Comparison of ENCODE assay signal across 9 cellular contexts in genomic region chr19:32570081-32570785, GRCh38. TPM values are rescaled to one million over a fixed set of nuclear protein-coding genes. Genes with fewer than 3 reads are reported as not detected.
DNase-seq lines count a peak whose midpoint lies in the region; ATAC-seq, FAIRE-seq and TF ChIP-seq lines count a peak whose summit lies in the region.
"Had no signal": no experiment of that assay in that cellular context is flagged by ENCODE, and none has a peak within 500 bp of the region (broad histone marks: within the 10 kb centered on the region; RNA-seq: fewer than 3 reads in every experiment).

No MANE protein-coding gene starts in this region.

- peak; percentile 78 for ATAC-seq in CD4-positive, alpha-beta T cell (ENCODE audit: poor library complexity)
- ATAC-seq in naive B cell (ENCODE audit: low read depth in 2 of 2), result peak; percentile 60 to 70
- ATAC-seq in HG02981 (IDR thresholded peaks at IDR 0.05; ENCODE audit: unreplicated experiment), result no peak

- no peak overlapping the region for H3K27ac Mint-ChIP-seq in CD4-positive, alpha-beta T cell
- H3K27ac Mint-ChIP-seq in activated CD4-positive, alpha-beta memory T cell treated with anti-CD3 and anti-CD28 coated beads for 36 hours, result no peak overlapping the region
- H3K27ac Mint-ChIP-seq in naive B cell, result peak overlapping the region in 1 of 6 donors; percentile 47
- H3K27ac Mint-ChIP-seq: IgD-negative memory B cell had no signal

- peak overlapping the region; percentile 57 for H3K4me3 Mint-ChIP-seq in CD4-positive, alpha-beta T cell
- H3K4me3 Mint-ChIP-seq in activated CD4-positive, alpha-beta memory T cell treated with anti-CD3 and anti-CD28 coated beads for 36 hours, result no peak overlapping the region
- H3K4me3 Mint-ChIP-seq in naive B cell, result peak overlapping the region in 1 of 8 donors; percentile 47

- 31% methylated on average over 15 of the region's 15 CpGs for whole genome bisulfite sequencing in esophagus muscularis mucosa

- no peaks in the 10 kb centered on the region for H3K9me3 Mint-ChIP-seq in CD4-positive, alpha-beta T cell
- H3K9me3 Mint-ChIP-seq in activated CD4-positive, alpha-beta memory T cell treated with anti-CD3 and anti-CD28 coated beads for 36 hours, result no peaks in the 10 kb centered on the region
- no peaks in the 10 kb centered on the region for H3K9me3 Mint-ChIP-seq in naive B cell
- H3K9me3 Mint-ChIP-seq: IgD-negative memory B cell had no signal

- peak; percentile 66 for TF ChIP-seq CTCF in CD4-positive, alpha-beta T cell (IDR thresholded peaks at IDR 0.05)
- peak; percentile 37 to 56 (median 50) for TF ChIP-seq CTCF in esophagus muscularis mucosa (IDR thresholded peaks at IDR 0.05)

- H3K4me1 ChIP-seq in esophagus muscularis mucosa, result no peaks in the 10 kb centered on the region

- intact Hi-C loops in CD4-positive, alpha-beta T cell (cut with DNase I, micrococcal nuclease), result loop anchor here (1.0 to 5.0 kb wide), 5 partner anchors 106 to 1903 kb away; no protein-coding TSS in a partner anchor
- intact Hi-C loops in activated CD4-positive, alpha-beta memory T cell treated with anti-CD3 and anti-CD28 coated beads for 36 hours (cut with micrococcal nuclease), result loop anchor here (1.0 kb wide), 1 partner anchor 230 kb away; no protein-coding TSS in a partner anchor
- intact Hi-C loops in esophagus muscularis mucosa (cut with DNase I), result loop anchor here (5.0 to 10.0 kb wide), 2 partner anchors 165 to 283 kb away; partner anchors contain the start of gene DPY19L3

- TF ChIP-seq POLR2A in esophagus muscularis mucosa (IDR thresholded peaks at IDR 0.05; ENCODE audit: low read depth), result no peak

- peak; percentile 14 to 51 (median 41) for DNase-seq in CD4-positive, alpha-beta T cell
- DNase-seq in H7 (peak; percentile 71), NCI-H526 (lab: John Stamatoyannopoulos, UW) (peak; percentile 70 to 92), esophagus muscularis mucosa (ENCODE audit: extremely low spot score) (no peak), naive B cell (peak; percentile 18), urothelium cell line (ENCODE audit: low spot score) (peak; percentile 52)
- peak; percentile 63 for DNase-seq in activated CD4-positive, alpha-beta memory T cell treated with anti-CD3 and anti-CD28 coated beads for 36 hours

- FAIRE-seq in urothelium cell line (lab: Jason Lieb, UNC), result no peak

- CTCF ChIA-PET in CD4-positive, alpha-beta T cell (lab: Charles Lee), result interaction anchor here (1.2 kb wide), 1 partner anchor 106 kb away, joined by 3 read pairs; no protein-coding TSS in a partner anchor
- CTCF ChIA-PET in activated CD4-positive, alpha-beta memory T cell treated with anti-CD3 and anti-CD28 coated beads for 36 hours (lab: Charles Lee), result interaction anchor here (0.7 to 1.8 kb wide), 5 partner anchors 25 to 231 kb away, joined by 3 to 8 read pairs (median 4); no protein-coding TSS in a partner anchor

- no peak overlapping the region for H3K27ac ChIP-seq in CD4-positive, alpha-beta T cell (ENCODE audit: low read depth, low read length)
- H3K27ac ChIP-seq in esophagus muscularis mucosa (replicated peaks in 1 of 4), result no peak overlapping the region

- H3K36me3 Mint-ChIP-seq in CD4-positive, alpha-beta T cell (ENCODE audit: low read depth), result no peaks in the 10 kb centered on the region
- H3K36me3 Mint-ChIP-seq in activated CD4-positive, alpha-beta memory T cell treated with anti-CD3 and anti-CD28 coated beads for 36 hours, result no peaks in the 10 kb centered on the region
- no peaks in the 10 kb centered on the region for H3K36me3 Mint-ChIP-seq in naive B cell
- H3K36me3 Mint-ChIP-seq: IgD-negative memory B cell had no signal

- peaks cover 20% of the 10 kb centered on the region for H3K4me1 Mint-ChIP-seq in CD4-positive, alpha-beta T cell (ENCODE audit: low read depth)
- peaks cover 7% of the 10 kb centered on the region for H3K4me1 Mint-ChIP-seq in activated CD4-positive, alpha-beta memory T cell treated with anti-CD3 and anti-CD28 coated beads for 36 hours (ENCODE audit: low read depth)
- peaks cover 0 to 5% (median 2%) of the 10 kb centered on the region in 3 donors for H3K4me1 Mint-ChIP-seq in naive B cell
- H3K4me1 Mint-ChIP-seq: IgD-negative memory B cell had no signal

- H3K9me3 ChIP-seq in CD4-positive, alpha-beta T cell (ENCODE audit: control insufficient read depth, low read length), result no peaks in the 10 kb centered on the region
- no peaks in the 10 kb centered on the region for H3K9me3 ChIP-seq in esophagus muscularis mucosa

- POLR2A ChIA-PET in CD4-positive, alpha-beta T cell (lab: Charles Lee), result interaction anchor here (1.0 kb wide), 1 partner anchor 225 kb away, joined by 3 read pairs; the partner anchor contains the start of gene ZNF507
- POLR2A ChIA-PET in activated CD4-positive, alpha-beta memory T cell treated with anti-CD3 and anti-CD28 coated beads for 36 hours (lab: Charles Lee), result no interaction called here

- no peak for TF ChIP-seq EP300 in esophagus muscularis mucosa (IDR thresholded peaks at IDR 0.05)

- H3K27me3 ChIP-seq in CD4-positive, alpha-beta T cell (ENCODE audit: control insufficient read depth, insufficient read depth, low read length), result peaks cover 4% of the 10 kb centered on the region
- H3K27me3 ChIP-seq in H7 (ENCODE audit: control insufficient read depth, insufficient read depth, low read length) (no peaks in the 10 kb centered on the region), esophagus muscularis mucosa (peaks cover 0 to 44% (median 0%) of the 10 kb centered on the region in 4 donors)

- H3K27me3 Mint-ChIP-seq in CD4-positive, alpha-beta T cell, result peaks cover 22% of the 10 kb centered on the region
- peaks cover 19% of the 10 kb centered on the region for H3K27me3 Mint-ChIP-seq in activated CD4-positive, alpha-beta memory T cell treated with anti-CD3 and anti-CD28 coated beads for 36 hours
- H3K27me3 Mint-ChIP-seq in naive B cell, result peaks cover 11 to 54% (median 13%) of the 10 kb centered on the region in 3 donors

- H3K36me3 ChIP-seq in H7 (replicated peaks; ENCODE audit: control insufficient read depth, insufficient read depth, low read length), result no peaks in the 10 kb centered on the region
- no peaks in the 10 kb centered on the region for H3K36me3 ChIP-seq in esophagus muscularis mucosa

- H3K4me3 ChIP-seq in H7 (ENCODE audit: insufficient read depth, low read depth, low read length), result no peak overlapping the region
- H3K4me3 ChIP-seq in esophagus muscularis mucosa, result no peak overlapping the region

RNA-seq across cellular contexts. Expression of gene PDCD5, which starts 10.8 kb away (rescaled TPM):
- 10 to 100 TPM; 30.0 to 32.7 TPM for total RNA-seq in CD4-positive, alpha-beta T cell
- 73.7 and 105 TPM in 2 replicates for total RNA-seq in H7 (2014; rRNA removed; shearing (Covaris generic))
- total RNA-seq in activated CD4-positive, alpha-beta memory T cell treated with anti-CD3 and anti-CD28 coated beads for 36 hours, result 100 to 1,000 TPM; 242 to 246 TPM
- 100 to 1,000 TPM in 3 of 4 donors, 10 to 100 TPM in 1; 98.8 to 132 (median 112) TPM for total RNA-seq in esophagus muscularis mucosa
- polyA plus RNA-seq in naive B cell (ENCODE audit: low read depth in 6 of 6), result 100 to 1,000 TPM in 2 of 6 donors, 10 to 100 TPM in 4; 83.3 to 130 (median 96.5) TPM
